Comparison of ENCODE assay signal across 4 cellular contexts in genomic region chr10:45389671-45390070, GRCh38. TPM values are rescaled to one million over a fixed set of nuclear protein-coding genes. Genes with fewer than 3 reads are reported as not detected.
"Had no signal": no experiment of that assay in that cellular context is flagged by ENCODE, and none has a peak within 500 bp of the region (broad histone marks: within the 10 kb centered on the region; RNA-seq: fewer than 3 reads in every experiment).

No MANE protein-coding gene starts in this region.

RNA-seq across cellular contexts. Expression of gene ALOX5, which starts 15.7 kb away (rescaled TPM):
- total RNA-seq: LHCN-M2, M059J, MCF 10A, NCI-H460 had no signal
